ENCODE assay signal across 31 cellular contexts in genomic region chr17:65727243-65727642, GRCh38.
"Had no signal": no experiment of that assay in that cellular context is flagged by ENCODE, and none has a peak within 500 bp of the region (broad histone marks: within the 10 kb centered on the region; RNA-seq: fewer than 3 reads in every experiment).

No MANE protein-coding gene starts in this region.

- H3K27me3 Mint-ChIP-seq: memory B cell; stimulated activated naive B cell treated with anti-CD40 and anti-IgM and Interleukin-4, amounts not matched to agents 10 μg/mL and 1 μg/mL and 100 μg/mL, for 72 hours had no signal

- ATAC-seq: left cardiac atrium; left lobe of liver; naive thymus-derived CD4-positive, alpha-beta T cell; natural killer cell treated with Interleukin-12 subunit alpha and Interleukin-12 subunit beta and Interleukin-15 and Interleukin-18, amount 100 ng/mL, for 72 hours; pancreas; right cardiac atrium; sciatic nerve; stimulated activated naive B cell treated with anti-CD40 and anti-IgM and Interleukin-4, amounts not matched to agents 10 μg/mL and 1 μg/mL and 100 μg/mL, for 72 hours; stimulated activated naive CD8-positive, alpha-beta T cell treated with anti-CD3 and anti-CD28 coated beads, Interleukin-15, Interleukin-2, amounts not matched to agents 100 U/mL and 50 U/mL, for 24 hours; upper lobe of right lung had no signal

- H3K36me3 Mint-ChIP-seq: memory B cell; natural killer cell treated with Interleukin-12 subunit alpha and Interleukin-12 subunit beta and Interleukin-15 and Interleukin-18, amount 100 ng/mL, for 72 hours; stimulated activated naive B cell treated with anti-CD40 and anti-IgM and Interleukin-4, amounts not matched to agents 10 μg/mL and 1 μg/mL and 100 μg/mL, for 72 hours had no signal

- H3K27ac Mint-ChIP-seq: memory B cell; natural killer cell treated with Interleukin-12 subunit alpha and Interleukin-12 subunit beta and Interleukin-15 and Interleukin-18, amount 100 ng/mL, for 72 hours; stimulated activated naive B cell treated with anti-CD40 and anti-IgM and Interleukin-4, amounts not matched to agents 10 μg/mL and 1 μg/mL and 100 μg/mL, for 72 hours had no signal

- H3K4me1 ChIP-seq: upper lobe of right lung had no signal

- H3K4me3 ChIP-seq: lung, mucosa of descending colon, pancreas, prostate gland, skin epidermis, stomach, suprapubic skin, thoracic aorta, tibial artery, upper lobe of right lung had no signal

- H3K9me3 Mint-ChIP-seq: natural killer cell treated with Interleukin-12 subunit alpha and Interleukin-12 subunit beta and Interleukin-15 and Interleukin-18, amount 100 ng/mL, for 72 hours; neural crest cell had no signal

- H3K4me3 Mint-ChIP-seq: memory B cell; naive thymus-derived CD4-positive, alpha-beta T cell; natural killer cell treated with Interleukin-12 subunit alpha and Interleukin-12 subunit beta and Interleukin-15 and Interleukin-18, amount 100 ng/mL, for 72 hours; neural crest cell; stimulated activated naive B cell treated with anti-CD40 and anti-IgM and Interleukin-4, amounts not matched to agents 10 μg/mL and 1 μg/mL and 100 μg/mL, for 72 hours had no signal

- H3K4me1 Mint-ChIP-seq: memory B cell; stimulated activated naive B cell treated with anti-CD40 and anti-IgM and Interleukin-4, amounts not matched to agents 10 μg/mL and 1 μg/mL and 100 μg/mL, for 72 hours had no signal

- H3K27me3 ChIP-seq: pancreas, stomach, suprapubic skin, tibial artery, upper lobe of right lung had no signal

- H3K36me3 ChIP-seq: pancreas, prostate gland, stomach, suprapubic skin, thoracic aorta, tibial artery, upper lobe of right lung had no signal

- H3K27ac ChIP-seq: pancreas, prostate gland, stomach, suprapubic skin, thoracic aorta, tibial artery, upper lobe of right lung had no signal

- DNase-seq: hippocampal formation; kidney glomerular epithelial cell; left cardiac atrium; midbrain; mucosa of descending colon; naive thymus-derived CD4-positive, alpha-beta T cell; nucleus accumbens; pancreas; posterior cingulate gyrus; retina; right cardiac atrium; stimulated activated CD4-positive, alpha-beta T cell treated with anti-CD3 and anti-CD28 coated beads, Interleukin-12 subunit alpha, Interleukin-12 subunit beta, amount 100 ng/mL, for 4 hours; stimulated activated CD4-positive, alpha-beta T cell treated with anti-CD3 and anti-CD28 coated beads, Interleukin-15, amount 100 ng/mL, for 24 hours; stimulated activated CD4-positive, alpha-beta T cell treated with anti-CD3 and anti-CD28 coated beads, Interleukin-2, amount 100 ng/mL, for 24 hours; stimulated activated CD4-positive, alpha-beta T cell treated with anti-CD3 and anti-CD28 coated beads, Interleukin-4, amount 100 ng/mL, for 1 hour; stimulated activated naive B cell treated with anti-CD40 and anti-IgM and Interleukin-4, amounts not matched to agents 10 μg/mL and 1 μg/mL and 100 μg/mL, for 72 hours; stimulated activated naive CD8-positive, alpha-beta T cell treated with anti-CD3 and anti-CD28 coated beads, Interleukin-15, Interleukin-2, amounts not matched to agents 100 U/mL and 50 U/mL, for 24 hours; stomach; tibial artery; trophoblast cell; upper lobe of right lung had no signal

- H3K9me3 ChIP-seq: mucosa of descending colon, pancreas, prostate gland, suprapubic skin, thoracic aorta, upper lobe of right lung had no signal
